21 cellular contexts compared by ENCODE assay signal in genomic region chr12:117778656-117779055, GRCh38.
"Had no signal": no experiment of that assay in that cellular context is flagged by ENCODE, and none has a peak within 500 bp of the region (broad histone marks: within the 10 kb centered on the region; RNA-seq: fewer than 3 reads in every experiment).

No MANE protein-coding gene starts in this region.

- DNase-seq: dermis blood vessel endothelial cell; dorsolateral prefrontal cortex; effector CD4-positive, alpha-beta T cell; effector memory CD4-positive, alpha-beta T cell; foreskin keratinocyte; heart left ventricle; hypothalamus; immature natural killer cell; islet precursor cell; kidney; kidney glomerular epithelial cell; left colon; left lung; left ventricle myocardium superior; lower lobe of right lung; mesendoderm; midbrain had no signal

- H3K27ac ChIP-seq: coronary artery, dorsolateral prefrontal cortex, esophagus muscularis mucosa, foreskin keratinocyte, gastroesophageal sphincter, heart left ventricle, hepatocyte, left lung, lower lobe of right lung had no signal
